In the genomic region with DNA sequence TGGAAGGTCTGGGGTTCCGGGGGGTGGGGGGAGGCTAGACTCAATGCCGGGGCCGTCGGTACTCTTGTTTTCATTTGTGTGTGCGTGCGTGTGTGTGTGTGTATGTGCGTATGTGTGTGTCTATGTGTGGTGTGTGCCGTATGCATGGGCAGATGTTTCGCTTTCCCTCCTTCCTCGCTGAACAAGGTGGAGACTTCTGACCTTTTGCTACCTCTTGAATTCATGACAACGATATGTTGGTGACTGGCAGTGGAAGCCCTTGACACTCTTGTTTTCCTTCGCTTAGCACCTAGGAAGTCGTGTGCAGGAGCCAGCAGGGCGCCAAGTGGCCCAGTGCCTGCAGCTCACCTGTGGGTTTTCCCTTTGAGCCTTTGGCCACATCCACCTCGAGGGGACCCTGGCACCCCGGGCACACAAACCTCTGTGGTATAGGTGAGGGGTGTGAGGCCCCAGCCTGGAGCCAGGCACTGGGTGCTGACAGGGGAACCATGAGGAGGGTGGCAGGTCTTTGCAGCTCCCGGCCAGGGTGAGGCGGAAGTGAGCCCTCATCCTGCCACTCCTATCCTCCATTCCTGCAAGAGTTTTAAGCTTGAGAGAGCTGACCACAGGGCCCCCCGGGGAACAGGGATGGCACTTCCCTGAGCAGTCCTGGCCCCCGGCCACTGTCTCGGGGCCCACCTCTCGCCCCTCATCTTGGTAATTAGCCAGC, we compare ENCODE assay signal across 10 cellular contexts. TPM values are rescaled to one million over a fixed set of nuclear protein-coding genes. Genes with fewer than 3 reads are reported as not detected.
DNase-seq lines count a peak whose midpoint lies in the region; ATAC-seq, FAIRE-seq and TF ChIP-seq lines count a peak whose summit lies in the region.
"Had no signal": no experiment of that assay in that cellular context is flagged by ENCODE, and none has a peak within 500 bp of the region (broad histone marks: within the 10 kb centered on the region; RNA-seq: fewer than 3 reads in every experiment).

No MANE protein-coding gene starts in this region.

- H3K79me2 ChIP-seq in keratinocyte (ENCODE audit: control insufficient read depth, insufficient read depth, low read length), result no peaks in the 10 kb centered on the region

- H3K27me3 Mint-ChIP-seq in activated naive CD4-positive, alpha-beta T cell treated with anti-CD3 and anti-CD28 coated beads for 36 hours (ENCODE audit: low read depth), result no peaks in the 10 kb centered on the region

- 65 to 67% methylated on average over 21 to 22 of the region's 22 CpGs for WGBS in thyroid gland, 2 donors

- H3K4me1 Mint-ChIP-seq in activated naive CD4-positive, alpha-beta T cell treated with anti-CD3 and anti-CD28 coated beads for 36 hours (ENCODE audit: low read depth), result no peaks in the 10 kb centered on the region

- H3K27ac ChIP-seq in WERI-Rb-1, result no peak overlapping the region
- H3K27ac ChIP-seq in keratinocyte (ENCODE audit: control insufficient read depth, insufficient read depth, low read length), result no peak overlapping the region
- peak overlapping the region; percentile 7 to 39 (median 23) for H3K27ac ChIP-seq in thyroid gland
- no peak overlapping the region for H3K27ac ChIP-seq in ascending aorta
- H3K27ac ChIP-seq: right lobe of liver had no signal

- no peak overlapping the region for H3K9ac ChIP-seq in keratinocyte (ENCODE audit: control insufficient read depth, extremely low read depth, insufficient read depth, low read length)

- CTCF ChIA-PET in activated naive CD4-positive, alpha-beta T cell treated with anti-CD3 and anti-CD28 coated beads for 36 hours (lab: Charles Lee), result no interaction called here

- FAIRE-seq in keratinocyte (lab: Jason Lieb, UNC), result no peak
- FAIRE-seq: islet of Langerhans had no signal

- TF ChIP-seq POLR2A in thyroid gland (IDR thresholded peaks at IDR 0.05), result no peak

- intact Hi-C loops in activated naive CD4-positive, alpha-beta T cell treated with anti-CD3 and anti-CD28 coated beads for 36 hours (cut with micrococcal nuclease), result no loop called here
- intact Hi-C loops in thyroid gland (cut with DNase I) (no loop called here), ascending aorta (cut with DNase I) (no loop called here)

- no peak overlapping the region for H3K4me2 ChIP-seq in keratinocyte (ENCODE audit: control insufficient read depth, extremely low read depth, insufficient read depth, low read depth, low read length)

- H3K9me3 ChIP-seq in WERI-Rb-1 (ENCODE audit: severe bottlenecking), result no peaks in the 10 kb centered on the region
- no peaks in the 10 kb centered on the region for H3K9me3 ChIP-seq in keratinocyte (ENCODE audit: control insufficient read depth, low read depth, low read length)
- H3K9me3 ChIP-seq in thyroid gland, result no peaks in the 10 kb centered on the region
- H3K9me3 ChIP-seq in ascending aorta, result no peaks in the 10 kb centered on the region
- H3K9me3 ChIP-seq: right lobe of liver had no signal

- H2AFZ ChIP-seq in keratinocyte (ENCODE audit: control insufficient read depth, low read length), result no peak overlapping the region

- no peaks in the 10 kb centered on the region for H3K9me3 Mint-ChIP-seq in activated naive CD4-positive, alpha-beta T cell treated with anti-CD3 and anti-CD28 coated beads for 36 hours

- no peaks in the 10 kb centered on the region for H3K9me1 ChIP-seq in keratinocyte (ENCODE audit: control insufficient read depth, extremely low read depth, insufficient read depth, low read length)

- no peak for ATAC-seq in GM18517 (IDR thresholded peaks at IDR 0.05; ENCODE audit: unreplicated experiment)
- no peak for ATAC-seq in HG03354 (IDR thresholded peaks at IDR 0.05; ENCODE audit: poor library complexity, severe bottlenecking, unreplicated experiment)
- ATAC-seq: right lobe of liver had no signal

- H3K27me3 ChIP-seq in WERI-Rb-1 (ENCODE audit: insufficient read depth, low read depth, severe bottlenecking) (no peaks in the 10 kb centered on the region), keratinocyte (ENCODE audit: control insufficient read depth, extremely low read depth, insufficient read depth, low read length) (no peaks in the 10 kb centered on the region), thyroid gland (no peaks in the 10 kb centered on the region), ascending aorta (no peaks in the 10 kb centered on the region)
- H3K27me3 ChIP-seq: right lobe of liver had no signal

- peak; percentile 70 for TF ChIP-seq CTCF in WERI-Rb-1 (IDR thresholded peaks at IDR 0.05; ENCODE audit: low read depth, low read length)
- TF ChIP-seq CTCF in keratinocyte (optimal IDR thresholded peaks at IDR 0.05 in 1 of 3, IDR thresholded peaks at IDR 0.05 in 1 of 3, conservative IDR thresholded peaks at IDR 0.05 in 1 of 3; ENCODE audit: extremely low read depth in 1 of 3, insufficient read depth in 2 of 3, low read length in 3 of 3), result peak; percentile 11 to 54 (median 21)
- TF ChIP-seq CTCF in thyroid gland (IDR thresholded peaks at IDR 0.05), result peak in 1 of 6 experiments; percentile 9
- no peak for TF ChIP-seq CTCF in ascending aorta (IDR thresholded peaks at IDR 0.05)

- no peak overlapping the region for H3K27ac Mint-ChIP-seq in activated naive CD4-positive, alpha-beta T cell treated with anti-CD3 and anti-CD28 coated beads for 36 hours

- dilution Hi-C loops in keratinocyte (cut with MboI; ENCODE audit: extremely low pct_ligation_motif_present, low sequenced_read_pairs), result no loop called here

- DNase-seq in activated naive CD4-positive, alpha-beta T cell treated with anti-CD3 and anti-CD28 coated beads, Interleukin-2, amount 50 U/mL, for 16 hours, result peak; percentile 11
- no peak for DNase-seq in activated naive CD4-positive, alpha-beta T cell treated with anti-CD3 and anti-CD28 coated beads for 36 hours
- peak; percentile 34 for DNase-seq in WERI-Rb-1
- DNase-seq in keratinocyte (ENCODE audit: low read depth, low spot score), result no peak
- peak; percentile 67 for DNase-seq in thyroid gland
- no peak for DNase-seq in ascending aorta (ENCODE audit: low spot score in 2 of 2)

- H3K36me3 ChIP-seq in WERI-Rb-1 (peaks cover 55% of the 10 kb centered on the region), keratinocyte (ENCODE audit: control insufficient read depth in 2 of 2, extremely low read depth in 1 of 2, insufficient read depth in 2 of 2, low read length in 2 of 2) (peaks cover 12 to 21% of the 10 kb centered on the region in 2 experiments), thyroid gland (peaks cover 11 to 20% of the 10 kb centered on the region in 2 donors), ascending aorta (peaks cover 35 to 46% of the 10 kb centered on the region in 2 donors)

- H3K4me3 ChIP-seq in WERI-Rb-1 (ENCODE audit: low read depth, low read length) (no peak overlapping the region), keratinocyte (ENCODE audit: control insufficient read depth in 2 of 3, extremely low read depth in 1 of 3, insufficient read depth in 2 of 3, low read depth in 1 of 3, low read length in 3 of 3) (no peak overlapping the region), thyroid gland (replicated peaks in 1 of 3) (no peak overlapping the region), ascending aorta (no peak overlapping the region)
- H3K4me3 ChIP-seq: right lobe of liver had no signal

- H3K4me3 Mint-ChIP-seq in activated naive CD4-positive, alpha-beta T cell treated with anti-CD3 and anti-CD28 coated beads for 36 hours, result no peak overlapping the region

- H3K4me1 ChIP-seq in keratinocyte (ENCODE audit: control insufficient read depth, extremely low read depth, insufficient read depth, low read length), result no peaks in the 10 kb centered on the region
- peaks cover 30 to 34% of the 10 kb centered on the region in 2 donors for H3K4me1 ChIP-seq in thyroid gland
- H3K4me1 ChIP-seq in ascending aorta, result no peaks in the 10 kb centered on the region
- H3K4me1 ChIP-seq: right lobe of liver had no signal

- peaks cover 2% of the 10 kb centered on the region for H3K36me3 Mint-ChIP-seq in activated naive CD4-positive, alpha-beta T cell treated with anti-CD3 and anti-CD28 coated beads for 36 hours (ENCODE audit: low read depth)

- H4K20me1 ChIP-seq in keratinocyte (ENCODE audit: control insufficient read depth, extremely low read depth, insufficient read depth, low read length), result peaks cover 8% of the 10 kb centered on the region

RNA-seq across cellular contexts. Expression of a gene that starts 19.3 kb away (rescaled TPM):
- total RNA-seq in activated naive CD4-positive, alpha-beta T cell treated with anti-CD3 and anti-CD28 coated beads for 36 hours, result under 1 TPM in 1 of 2 experiments, not detected in 1; 0.22 TPM
- 0.27 to 0.68 TPM (median 0.31 TPM) in 3 replicates for polyA plus RNA-seq in keratinocyte
- not detected for polyA plus RNA-seq in keratinocyte (2011; ENCODE audit: low read depth)
- 0.12 and 0.36 TPM in 2 replicates for polyA plus RNA-seq in keratinocyte (2011; cell fraction: cytosol; rRNA removed)
- polyA plus RNA-seq in keratinocyte (2011; cell fraction: nucleus; rRNA removed), result 2.1 and 2.3 TPM in 2 replicates
- polyA plus RNA-seq in keratinocyte (2012; ENCODE audit: low replicate concordance), result 0.83 and 1.1 TPM in 2 replicates
- 0.43 to 0.77 TPM in 2 of 3 replicates, not detected in the other for polyA minus RNA-seq in keratinocyte
- 4.0 TPM for polyA minus RNA-seq in keratinocyte (2011; cell fraction: cytosol; rRNA and poly(A)+ RNA removed)
- 1.0 and 1.1 TPM in 2 replicates for polyA minus RNA-seq in keratinocyte (2011; cell fraction: nucleus; rRNA and poly(A)+ RNA removed)
- 1 to 10 TPM in 1 of 4 donors, under 1 TPM in 3; 0.20 to 3.9 (median 0.91) TPM for total RNA-seq in thyroid gland
- not detected for total RNA-seq in ascending aorta

RNA-seq across cellular contexts. Expression of a gene that starts 30.7 kb away (rescaled TPM):
- total RNA-seq in activated naive CD4-positive, alpha-beta T cell treated with anti-CD3 and anti-CD28 coated beads for 36 hours, result 1 to 10 TPM; 3.1 to 3.3 TPM
- 1.1 to 1.5 TPM (median 1.2 TPM) in 3 replicates for polyA plus RNA-seq in keratinocyte
- polyA plus RNA-seq in keratinocyte (2011; ENCODE audit: low read depth), result 0.60 TPM
- 0.47 and 0.69 TPM in 2 replicates for polyA plus RNA-seq in keratinocyte (2011; cell fraction: cytosol; rRNA removed)
- polyA plus RNA-seq in keratinocyte (2011; cell fraction: nucleus; rRNA removed), result 4.3 and 5.0 TPM in 2 replicates
- 1.8 TPM in 2 replicates for polyA plus RNA-seq in keratinocyte (2012; ENCODE audit: low replicate concordance)
- polyA minus RNA-seq in keratinocyte, result 2.3 to 4.4 TPM (median 2.7 TPM) in 3 replicates
- 1.2 TPM for polyA minus RNA-seq in keratinocyte (2011; cell fraction: cytosol; rRNA and poly(A)+ RNA removed)
- 5.5 TPM in 2 replicates for polyA minus RNA-seq in keratinocyte (2011; cell fraction: nucleus; rRNA and poly(A)+ RNA removed)
- total RNA-seq in thyroid gland (1 to 10 TPM; 4.7 to 7.7 (median 6.5) TPM), ascending aorta (8.2 TPM)

Comparison
In these comparisons a context has a peak if more than half of its experiments do, and no peak if none do; other contexts are left out.
1. DNase-seq: peak in activated naive CD4-positive, alpha-beta T cell treated with anti-CD3 and anti-CD28 coated beads, Interleukin-2, amount 50 U/mL, for 16 hours (single experiment), WERI-Rb-1 (single experiment) and thyroid gland (2 of 2); none in activated naive CD4-positive, alpha-beta T cell treated with anti-CD3 and anti-CD28 coated beads for 36 hours (single experiment), keratinocyte (single experiment) and ascending aorta (0 of 2).
2. H3K27ac ChIP-seq: peak in thyroid gland (3 of 3); none in WERI-Rb-1 (single experiment), keratinocyte (single experiment) and ascending aorta (0 of 2).
3. CTCF ChIP-seq: peak in WERI-Rb-1 (single experiment) and keratinocyte (3 of 3); none in ascending aorta (0 of 3).